In the genomic region with DNA sequence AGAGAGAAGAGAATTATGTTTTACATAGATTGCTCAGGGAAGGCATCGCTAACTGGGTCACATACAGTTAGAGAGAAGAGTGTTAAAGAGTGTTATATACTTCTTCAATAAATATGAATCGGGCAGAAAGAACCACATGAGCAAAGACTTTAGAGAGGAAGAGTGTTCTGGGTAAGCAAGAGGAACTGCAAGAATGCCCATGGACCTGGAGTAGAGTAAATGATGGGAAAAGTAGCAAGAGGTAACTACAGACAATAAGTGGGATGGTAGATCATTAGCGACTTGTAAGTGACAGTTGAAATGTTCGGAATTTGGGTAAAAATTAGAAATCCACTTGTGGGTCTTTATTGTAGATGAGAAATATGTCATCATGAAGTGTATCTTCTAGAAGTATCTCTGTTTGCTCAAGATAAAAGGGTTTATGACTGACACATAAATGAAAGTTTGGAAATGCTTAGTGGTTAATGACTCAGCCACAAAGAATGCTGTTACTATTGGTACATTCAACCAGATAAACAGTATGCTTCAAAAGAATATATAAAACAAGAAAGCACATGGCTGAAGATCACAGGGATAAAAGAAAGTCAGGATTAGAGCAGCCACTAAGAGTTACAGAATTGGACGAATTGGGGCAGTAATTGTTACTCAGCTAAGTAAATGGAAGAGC, we compare ENCODE assay signal across 9 cellular contexts.
DNase-seq lines count a peak whose midpoint lies in the region; ATAC-seq and TF ChIP-seq lines count a peak whose summit lies in the region.
"Had no signal": no experiment of that assay in that cellular context is flagged by ENCODE, and none has a peak within 500 bp of the region (broad histone marks: within the 10 kb centered on the region; RNA-seq: fewer than 3 reads in every experiment).

No MANE protein-coding gene starts in this region.

- TF ChIP-seq CTCF in Caco-2 (IDR thresholded peaks at IDR 0.05; ENCODE audit: insufficient read depth in 1 of 2, low read depth in 1 of 2, low read length in 1 of 2, severe bottlenecking in 1 of 2, unreplicated experiment in 1 of 2) (no peak), astrocyte of the spinal cord (IDR thresholded peaks at IDR 0.05; ENCODE audit: low read depth, low read length) (no peak), mucosa of descending colon (IDR thresholded peaks at IDR 0.05) (no peak)

- peaks cover 41% of the 10 kb centered on the region for H3K9me3 ChIP-seq in Caco-2
- no peaks in the 10 kb centered on the region for H3K9me3 ChIP-seq in mucosa of descending colon

- no peaks in the 10 kb centered on the region for H3K27me3 ChIP-seq in Caco-2 (replicated peaks; ENCODE audit: control insufficient read depth, insufficient read depth, low read length)

- H3K27me3 Mint-ChIP-seq in Caco-2 (ENCODE audit: insufficient read depth, unreplicated experiment), result no peaks in the 10 kb centered on the region

- peaks cover 67% of the 10 kb centered on the region for H3K9me3 Mint-ChIP-seq in Caco-2 (ENCODE audit: unreplicated experiment)

- peak overlapping the region; percentile 20 for H3K4me3 Mint-ChIP-seq in Caco-2 (ENCODE audit: unreplicated experiment)

- H3K4me3 ChIP-seq in Caco-2 (ENCODE audit: low read depth, low read length), result no peak overlapping the region
- H3K4me3 ChIP-seq in astrocyte of the spinal cord (ENCODE audit: low read depth, low read length), result no peak overlapping the region
- no peak overlapping the region for H3K4me3 ChIP-seq in mucosa of descending colon
- H3K4me3 ChIP-seq: GM12878 had no signal

- CTCF ChIA-PET in Caco-2 (lab: Charles Lee), result no interaction called here

- ATAC-seq in mucosa of descending colon, result peak; percentile 26
- ATAC-seq in GM21390 (IDR thresholded peaks at IDR 0.05; ENCODE audit: unreplicated experiment), result no peak
- ATAC-seq: GM12878 had no signal

- DNase-seq in Caco-2 (peak in 1 of 2 experiments; percentile 82), LHCN-M2 (ENCODE audit: low read depth) (peak; percentile 93), astrocyte of the spinal cord (ENCODE audit: low read depth, low spot score) (peak; percentile 91), mucosa of descending colon (no peak), GM19240 (ENCODE audit: insufficient read length, low spot score) (no peak), ureter (ENCODE audit: low spot score) (no peak), mucosa of gallbladder (ENCODE audit: low spot score) (no peak)

- H3K36me3 ChIP-seq in Caco-2 (ENCODE audit: control insufficient read depth, insufficient read depth, low read length), result no peaks in the 10 kb centered on the region
- no peaks in the 10 kb centered on the region for H3K36me3 ChIP-seq in mucosa of descending colon (ENCODE audit: low read depth)

- peaks cover 12% of the 10 kb centered on the region for H3K36me3 Mint-ChIP-seq in Caco-2 (ENCODE audit: insufficient read depth, unreplicated experiment)

- H3K4me1 ChIP-seq in Caco-2 (peaks cover 47% of the 10 kb centered on the region), mucosa of descending colon (ENCODE audit: low read depth) (no peaks in the 10 kb centered on the region)

- in situ Hi-C loops in astrocyte of the spinal cord (cut with HindIII; ENCODE audit: low sequenced_read_pairs), result no loop called here

- BruUV-seq in Caco-2 (replicated peaks; lab: Mats Ljungman, UMichigan), result no TSS peak

- peaks cover 51% of the 10 kb centered on the region for H3K4me1 Mint-ChIP-seq in Caco-2 (ENCODE audit: low read depth, unreplicated experiment)

- POLR2A ChIA-PET in Caco-2 (lab: Charles Lee), result no interaction called here

- H3K27ac Mint-ChIP-seq in Caco-2 (ENCODE audit: unreplicated experiment), result peak overlapping the region; percentile 74

- intact Hi-C loops in Caco-2 (cut with micrococcal nuclease; ENCODE audit: unreplicated experiment), result loop anchor here (1.0 to 10.0 kb wide), 8 partner anchors 26 to 1796 kb away; partner anchors contain the start of gene CASP4
- intact Hi-C loops in mucosa of descending colon (cut with DNase I, micrococcal nuclease), result no loop called here

Comparison
In these comparisons a context has a peak if more than half of its experiments do, and no peak if none do; other contexts are left out.
1. DNase-seq: peak in LHCN-M2 (single experiment) and astrocyte of the spinal cord (single experiment); none in mucosa of descending colon (0 of 3), GM19240 (single experiment), ureter (single experiment) and mucosa of gallbladder (single experiment).